In genomic region chr2:236103981-236104380, GRCh38 we compare ENCODE assay signal across 28 cellular contexts.
"Had no signal": no experiment of that assay in that cellular context is flagged by ENCODE, and none has a peak within 500 bp of the region (broad histone marks: within the 10 kb centered on the region; RNA-seq: fewer than 3 reads in every experiment).

No MANE protein-coding gene starts in this region.

- H3K9me3 ChIP-seq: colonic mucosa, esophagus squamous epithelium, gastrocnemius medialis, heart right ventricle, left ventricle myocardium inferior, lower lobe of right lung, mucosa of descending colon had no signal

- H3K27ac Mint-ChIP-seq: dendritic cell treated with granulocyte-macrophage colony-stimulating factor and Interleukin-4, amounts not matched to agents 40 ng/mL and 50 ng/mL, for 4 days; effector memory CD8-positive, alpha-beta T cell; endodermal cell; mesothelial cell of epicardium had no signal

- H3K4me3 ChIP-seq: colonic mucosa, esophagus squamous epithelium, gastrocnemius medialis, heart right ventricle, left ventricle myocardium inferior, lower lobe of right lung, mucosa of descending colon had no signal

- H3K27ac ChIP-seq: colonic mucosa, epithelial cell of prostate, esophagus squamous epithelium, gastrocnemius medialis, heart right ventricle, left ventricle myocardium inferior, lower lobe of right lung had no signal

- ATAC-seq: effector memory CD8-positive, alpha-beta T cell; esophagus mucosa; gastrocnemius medialis; heart right ventricle; left colon; left lobe of liver; mucosa of descending colon had no signal

- H3K4me1 ChIP-seq: colonic mucosa, gastrocnemius medialis had no signal

- DNase-seq: colonic mucosa; cortex of kidney; effector CD8-positive, alpha-beta T cell; effector memory CD8-positive, alpha-beta T cell; endodermal cell; erythroblast; esophagus squamous epithelium; foreskin fibroblast; foreskin melanocyte; gastrocnemius medialis; glutamatergic neuron; heart right ventricle; hippocampal formation; kidney glomerular epithelial cell; left colon; left ventricle myocardium inferior; lower lobe of right lung; mesenchymal stem cell; mucosa of descending colon; naive B cell had no signal

- H3K4me3 Mint-ChIP-seq: dendritic cell treated with granulocyte-macrophage colony-stimulating factor and Interleukin-4, amounts not matched to agents 40 ng/mL and 50 ng/mL, for 4 days; effector memory CD8-positive, alpha-beta T cell; endodermal cell; mesothelial cell of epicardium; naive B cell had no signal

- H3K36me3 ChIP-seq: colonic mucosa, esophagus squamous epithelium, gastrocnemius medialis, heart right ventricle, left ventricle myocardium inferior, lower lobe of right lung had no signal

- H3K36me3 Mint-ChIP-seq: naive B cell had no signal

- FAIRE-seq: endometrium, islet of Langerhans, keratinocyte had no signal

- H3K9me3 Mint-ChIP-seq: dendritic cell treated with granulocyte-macrophage colony-stimulating factor and Interleukin-4, amounts not matched to agents 40 ng/mL and 50 ng/mL, for 4 days; effector memory CD8-positive, alpha-beta T cell; endodermal cell; mesothelial cell of epicardium had no signal

- H3K27me3 ChIP-seq: colonic mucosa, esophagus squamous epithelium, gastrocnemius medialis, heart right ventricle had no signal
